Comparison of ENCODE assay signal across 14 cellular contexts in the genomic region with DNA sequence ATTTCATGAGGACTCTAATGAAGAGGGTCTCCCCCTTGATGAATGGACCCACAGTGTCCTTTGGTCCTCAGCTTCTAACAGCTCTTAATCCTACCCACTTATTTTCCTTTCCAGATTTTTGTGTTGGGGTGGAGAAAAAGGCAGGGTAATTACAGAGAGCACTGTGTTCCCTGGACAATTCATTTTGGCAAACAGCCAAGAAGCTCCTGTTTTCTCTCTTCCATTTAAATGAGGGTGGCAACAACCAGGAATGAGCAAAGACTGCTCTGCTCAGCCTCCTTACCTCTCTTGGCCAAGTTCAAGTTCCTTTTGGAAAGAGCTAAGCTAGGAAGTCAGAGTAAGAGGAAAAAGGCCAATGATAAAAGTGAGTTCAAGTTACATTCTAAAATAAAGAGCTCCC.
A peak's percentile ranks its signal among the peaks of the same experiment; 100 is the strongest.
DNase-seq lines count a peak whose midpoint lies in the region; ATAC-seq and TF ChIP-seq lines count a peak whose summit lies in the region.
"Had no signal": no experiment of that assay in that cellular context is flagged by ENCODE, and none has a peak within 500 bp of the region (broad histone marks: within the 10 kb centered on the region; RNA-seq: fewer than 3 reads in every experiment).

No MANE protein-coding gene starts in this region.

- H3K4me3 ChIP-seq in foreskin fibroblast (ENCODE audit: low read depth in 1 of 2, low read length in 2 of 2): no peak overlapping the region

- no peaks in the 10 kb centered on the region for H3K9me3 Mint-ChIP-seq in stimulated activated naive B cell treated with anti-CD40 and anti-IgM and Interleukin-4, amounts not matched to agents 10 μg/mL and 1 μg/mL and 100 μg/mL, for 72 hours
- H3K9me3 Mint-ChIP-seq: activated CD4-positive, alpha-beta T cell treated with anti-CD3 and anti-CD28 coated beads, Interleukin-2, amount 10 ng/mL, durations not matched to agents 24 days and 14 days; activated naive CD4-positive, alpha-beta T cell treated with anti-CD3 and anti-CD28 coated beads, Interleukin-2, amount 50 U/mL, for 72 hours had no signal

- ATAC-seq in stimulated activated naive B cell treated with anti-CD40 and anti-IgM and Interleukin-4, amounts not matched to agents 10 μg/mL and 1 μg/mL and 100 μg/mL, for 72 hours (replicated peaks): no peak
- ATAC-seq in GM18858 (IDR thresholded peaks at IDR 0.05; ENCODE audit: unreplicated experiment): no peak
- ATAC-seq: activated naive CD4-positive, alpha-beta T cell treated with anti-CD3 and anti-CD28 coated beads, Interleukin-2, amount 50 U/mL, for 72 hours had no signal

- peaks cover 11 to 29% of the 10 kb centered on the region in 2 donors for H3K36me3 Mint-ChIP-seq in stimulated activated naive B cell treated with anti-CD40 and anti-IgM and Interleukin-4, amounts not matched to agents 10 μg/mL and 1 μg/mL and 100 μg/mL, for 72 hours
- H3K36me3 Mint-ChIP-seq: activated naive CD4-positive, alpha-beta T cell treated with anti-CD3 and anti-CD28 coated beads, Interleukin-2, amount 50 U/mL, for 72 hours had no signal

- no peak for TF ChIP-seq CTCF in foreskin fibroblast (IDR thresholded peaks at IDR 0.05; ENCODE audit: low read depth, low read length)

- H3K4me3 Mint-ChIP-seq in stimulated activated naive B cell treated with anti-CD40 and anti-IgM and Interleukin-4, amounts not matched to agents 10 μg/mL and 1 μg/mL and 100 μg/mL, for 72 hours: no peak overlapping the region
- H3K4me3 Mint-ChIP-seq: activated CD4-positive, alpha-beta T cell treated with anti-CD3 and anti-CD28 coated beads, Interleukin-2, amount 10 ng/mL, durations not matched to agents 24 days and 14 days had no signal

- peak; percentile 23 for DNase-seq in NCI-H2196 (lab: John Stamatoyannopoulos, UW; ENCODE audit: unreplicated experiment)
- no peak for DNase-seq in NCI-H2196 treated with DMSO at 0.1 percent for 48 hours (lab: John Stamatoyannopoulos, UW; ENCODE audit: unreplicated experiment)
- peak; percentile 62 for DNase-seq in NCI-H446 treated with DMSO at 0.1 percent for 48 hours (lab: John Stamatoyannopoulos, UW)
- peak; percentile 19 to 54 for DNase-seq in foreskin fibroblast
- DNase-seq in stimulated activated naive B cell treated with anti-CD40 and anti-IgM and Interleukin-4, amounts not matched to agents 10 μg/mL and 1 μg/mL and 100 μg/mL, for 72 hours: no peak
- no peak for DNase-seq in stimulated activated naive CD4-positive, alpha-beta T cell treated with Interleukin-2 at 50 U/mL for 16 hours (lab: John Stamatoyannopoulos, UW)
- DNase-seq in DMS53 treated with DMSO at 0.1 percent for 48 hours (lab: John Stamatoyannopoulos, UW; ENCODE audit: unreplicated experiment): no peak
- DNase-seq: ACHN; activated CD4-positive, alpha-beta T cell treated with anti-CD3 and anti-CD28 coated beads, Interleukin-2, amount 10 ng/mL, durations not matched to agents 24 days and 14 days; GF-D8; NCI-H187 treated with DMSO at 0.1 percent for 48 hours; stimulated activated CD4-positive, alpha-beta T cell treated with anti-CD3 and anti-CD28 coated beads, Interleukin-1b, Interleukin-23, amount 100 ng/mL, for 48 hours had no signal

- peak overlapping the region; percentile 42 for H3K27ac Mint-ChIP-seq in stimulated activated naive B cell treated with anti-CD40 and anti-IgM and Interleukin-4, amounts not matched to agents 10 μg/mL and 1 μg/mL and 100 μg/mL, for 72 hours
- H3K27ac Mint-ChIP-seq: activated CD4-positive, alpha-beta T cell treated with anti-CD3 and anti-CD28 coated beads, Interleukin-2, amount 10 ng/mL, durations not matched to agents 24 days and 14 days; activated naive CD4-positive, alpha-beta T cell treated with anti-CD3 and anti-CD28 coated beads, Interleukin-2, amount 50 U/mL, for 72 hours had no signal

- H3K4me1 Mint-ChIP-seq in stimulated activated naive B cell treated with anti-CD40 and anti-IgM and Interleukin-4, amounts not matched to agents 10 μg/mL and 1 μg/mL and 100 μg/mL, for 72 hours: peaks cover 4 to 8% of the 10 kb centered on the region in 2 donors

- H3K27me3 Mint-ChIP-seq in stimulated activated naive B cell treated with anti-CD40 and anti-IgM and Interleukin-4, amounts not matched to agents 10 μg/mL and 1 μg/mL and 100 μg/mL, for 72 hours: no peaks in the 10 kb centered on the region
- H3K27me3 Mint-ChIP-seq: activated CD4-positive, alpha-beta T cell treated with anti-CD3 and anti-CD28 coated beads, Interleukin-2, amount 10 ng/mL, durations not matched to agents 24 days and 14 days had no signal

Comparison
In these comparisons a context has a peak if more than half of its experiments do, and no peak if none do; other contexts are left out.
1. DNase-seq: peak in NCI-H2196 (single experiment), NCI-H446 treated with DMSO at 0.1 percent for 48 hours (single experiment) and foreskin fibroblast (2 of 2); none in NCI-H2196 treated with DMSO at 0.1 percent for 48 hours (single experiment), stimulated activated naive B cell treated with anti-CD40 and anti-IgM and Interleukin-4, amounts not matched to agents 10 μg/mL and 1 μg/mL and 100 μg/mL, for 72 hours (single experiment), stimulated activated naive CD4-positive, alpha-beta T cell treated with Interleukin-2 at 50 U/mL for 16 hours (single experiment) and DMS53 treated with DMSO at 0.1 percent for 48 hours (single experiment).